In the genomic region with DNA sequence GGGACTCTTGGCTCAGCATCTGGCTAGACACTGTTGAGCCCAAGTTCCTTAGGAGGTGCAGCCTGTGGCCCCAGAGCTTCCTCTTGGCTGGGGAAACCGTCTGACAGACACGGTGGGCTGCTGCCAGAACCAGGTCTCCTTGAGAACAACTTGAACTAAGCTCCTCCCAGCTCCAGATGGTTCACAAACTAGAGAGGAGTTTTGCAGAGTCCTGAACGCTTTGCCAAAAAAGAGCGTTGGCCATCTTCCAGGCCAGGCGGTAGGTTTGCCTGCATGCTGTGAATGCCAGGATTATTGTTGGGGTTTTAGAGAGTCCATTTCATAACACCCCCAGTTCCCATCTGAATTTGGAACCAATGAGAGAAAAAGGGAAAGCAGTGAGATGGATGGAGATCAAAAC, we compare ENCODE assay signal across 27 cellular contexts.
DNase-seq lines count a peak whose midpoint lies in the region; ATAC-seq and TF ChIP-seq lines count a peak whose summit lies in the region.
"Had no signal": no experiment of that assay in that cellular context is flagged by ENCODE, and none has a peak within 500 bp of the region (broad histone marks: within the 10 kb centered on the region; RNA-seq: fewer than 3 reads in every experiment).

No MANE protein-coding gene starts in this region.

- no peaks in the 10 kb centered on the region for H3K27me3 ChIP-seq in right atrium auricular region
- H3K27me3 ChIP-seq in lung (ENCODE audit: control insufficient read depth, insufficient read depth): no peaks in the 10 kb centered on the region
- no peaks in the 10 kb centered on the region for H3K27me3 ChIP-seq in upper lobe of right lung
- H3K27me3 ChIP-seq: BLaER1, brain microvascular endothelial cell, esophagus squamous epithelium, sigmoid colon, upper lobe of left lung had no signal

- intact Hi-C loops in Right ventricle myocardium superior (cut with DNase I): no loop called here
- intact Hi-C loops in upper lobe of right lung (cut with DNase I): no loop called here

- H3K4me1 ChIP-seq in right atrium auricular region: peaks cover 0 to 11% of the 10 kb centered on the region in 2 donors
- H3K4me1 ChIP-seq in lung (ENCODE audit: control insufficient read depth in 2 of 2, insufficient read depth in 2 of 2, low read length in 2 of 2): peaks cover 0 to 3% of the 10 kb centered on the region in 2 donors
- no peaks in the 10 kb centered on the region for H3K4me1 ChIP-seq in upper lobe of right lung
- H3K4me1 ChIP-seq: A549, BLaER1, HAP-1, upper lobe of left lung had no signal

- DNase-seq in Right ventricle myocardium superior: no peak
- no peak for DNase-seq in right atrium auricular region (ENCODE audit: low spot score)
- DNase-seq in RPMI8226: peak; percentile 37
- DNase-seq in lung (ENCODE audit: low spot score): peak; percentile 33
- DNase-seq in upper lobe of right lung: no peak
- DNase-seq in ACHN: no peak
- no peak for DNase-seq in GM10266 (ENCODE audit: extremely low spot score)
- DNase-seq: activated CD4-positive, alpha-beta memory T cell treated with anti-CD3 and anti-CD28 coated beads, Interleukin-2, amount 10 ng/mL, durations not matched to agents 7 days and 5 days; activated CD4-positive, CD25-positive, alpha-beta regulatory T cell; activated effector memory CD4-positive, alpha-beta T cell treated with Interleukin-2 at 50 U/mL for 16 hours; activated naive CD8-positive, alpha-beta T cell treated with anti-CD3 and anti-CD28 coated beads, Interleukin-2, amount 10 ng/mL, durations not matched to agents 7 days and 5 days; brain microvascular endothelial cell; COR-L47; effector memory CD8-positive, alpha-beta T cell; esophagus squamous epithelium; kidney glomerular epithelial cell; mesenchymal stem cell; naive B cell; NCI-H187 treated with DMSO at 0.1 percent for 48 hours; NCI-H510A treated with DMSO at 0.1 percent for 48 hours; sigmoid colon; stimulated activated CD4-positive, alpha-beta T cell treated with anti-CD3 and anti-CD28 coated beads, Interleukin-15, amount 100 ng/mL, for 24 hours had no signal

- ATAC-seq in Right ventricle myocardium superior (ENCODE audit: poor library complexity) (peak; percentile 49), lung (ENCODE audit: insufficient read depth, low FRiP score) (no peak), upper lobe of right lung (peak; percentile 23), GM18502 (IDR thresholded peaks at IDR 0.05; ENCODE audit: poor library complexity, unreplicated experiment) (no peak)
- ATAC-seq: A549; effector memory CD8-positive, alpha-beta T cell had no signal

- in situ Hi-C loops in ACHN (cut with HindIII; ENCODE audit: low pct_ligation_motif_present, low pct_unique_long_range_greater_than_20kb, low sequenced_read_pairs): no loop called here

- H3K36me3 ChIP-seq in right atrium auricular region: no peaks in the 10 kb centered on the region
- H3K36me3 ChIP-seq in lung (ENCODE audit: control insufficient read depth in 2 of 2, insufficient read depth in 2 of 2, low read length in 2 of 2): no peaks in the 10 kb centered on the region
- H3K36me3 ChIP-seq in upper lobe of right lung: no peaks in the 10 kb centered on the region
- H3K36me3 ChIP-seq: BLaER1, brain microvascular endothelial cell, esophagus squamous epithelium, HAP-1, sigmoid colon, upper lobe of left lung had no signal

- H3K27ac ChIP-seq in right atrium auricular region (no peak overlapping the region), lung (ENCODE audit: low read depth in 1 of 2, low read length in 1 of 2) (no peak overlapping the region), upper lobe of right lung (no peak overlapping the region)
- H3K27ac ChIP-seq: A549, BLaER1, brain microvascular endothelial cell, esophagus squamous epithelium, sigmoid colon, upper lobe of left lung had no signal

- H3K9me3 ChIP-seq in right atrium auricular region: no peaks in the 10 kb centered on the region
- H3K9me3 ChIP-seq in lung (ENCODE audit: control insufficient read depth in 2 of 2, insufficient read depth in 1 of 2, low read length in 1 of 2): no peaks in the 10 kb centered on the region
- H3K9me3 ChIP-seq in upper lobe of right lung: no peaks in the 10 kb centered on the region
- H3K9me3 ChIP-seq: A549, BLaER1, esophagus squamous epithelium, HAP-1, sigmoid colon, upper lobe of left lung had no signal

- 2 to 8% methylated on average over 5 of the region's 5 CpGs for WGBS in lung, 2 donors

- TF ChIP-seq CTCF in right atrium auricular region (IDR thresholded peaks at IDR 0.05): no peak
- TF ChIP-seq CTCF in lung (IDR thresholded peaks at IDR 0.05; ENCODE audit: control extremely low read depth, extremely low read depth): no peak
- TF ChIP-seq CTCF in upper lobe of right lung (IDR thresholded peaks at IDR 0.05): no peak
- no peak for TF ChIP-seq CTCF in GM10266 (IDR thresholded peaks at IDR 0.05; ENCODE audit: control insufficient read depth, insufficient read depth, low read depth, missing control alignments)

- no peak overlapping the region for H3K4me3 ChIP-seq in right atrium auricular region
- no peak overlapping the region for H3K4me3 ChIP-seq in lung
- H3K4me3 ChIP-seq in upper lobe of right lung: no peak overlapping the region
- H3K4me3 ChIP-seq: A549, BLaER1, esophagus squamous epithelium, HAP-1, sigmoid colon, upper lobe of left lung had no signal

Comparison
In these comparisons a context has a peak if more than half of its experiments do, and no peak if none do; other contexts are left out.
1. ATAC-seq: peak in Right ventricle myocardium superior (single experiment) and upper lobe of right lung (single experiment); none in lung (single experiment) and GM18502 (single experiment).
2. DNase-seq: peak in RPMI8226 (single experiment) and lung (single experiment); none in Right ventricle myocardium superior (single experiment), right atrium auricular region (single experiment), upper lobe of right lung (single experiment), ACHN (single experiment) and GM10266 (single experiment).